In genomic region chr15:68277605-68278344, GRCh38 we compare ENCODE assay signal across 8 cellular contexts. TPM values are rescaled to one million over a fixed set of nuclear protein-coding genes. Genes with fewer than 3 reads are reported as not detected.
DNase-seq lines count a peak whose midpoint lies in the region; ATAC-seq, FAIRE-seq and TF ChIP-seq lines count a peak whose summit lies in the region.

Gene FEM1B (plus strand): TSS chr15:68277745. CDS start chr15:68278418, 673 bp downstream.

- DNase-seq in D721Med (ENCODE audit: insufficient read length, low spot score), result peak; percentile 82
- DNase-seq in HuH-7.5 (ENCODE audit: low spot score), result peak; percentile 87
- DNase-seq in activated CD8-positive, alpha-beta memory T cell treated with anti-CD3 and anti-CD28 coated beads, Interleukin-2, amount 50 U/mL, for 48 hours, result peak; percentile 93
- DNase-seq in endothelial cell (ENCODE audit: low spot score), result peak; percentile 78
- DNase-seq in midbrain (lab: John Stamatoyannopoulos, UW), result peak; percentile 94
- peak; percentile 72 to 79 for DNase-seq in stimulated activated CD8-positive, alpha-beta memory T cell treated with anti-CD3 and anti-CD28 coated beads, Interleukin-2, amount 100 ng/mL, for 1 hour (ENCODE audit: low read depth in 2 of 2)

- H3K4me2 ChIP-seq in OCI-LY3 (ENCODE audit: low read length), result peak within 1 kb of the TSS; percentile 94

- H3K4me3 ChIP-seq in OCI-LY3 (ENCODE audit: low read length), result peak within 1 kb of the TSS; percentile 95

- ATAC-seq in GM21526 (IDR thresholded peaks at IDR 0.05; ENCODE audit: low FRiP score, unreplicated experiment), result peak; percentile 76

- peaks cover 55% of the 10 kb centered on the region for H3K79me2 ChIP-seq in OCI-LY3 (ENCODE audit: low read length)

- no peaks in the 10 kb centered on the region for H3K36me3 Mint-ChIP-seq in endothelial cell (ENCODE audit: low read depth, unreplicated experiment)

- H3K9me3 Mint-ChIP-seq in endothelial cell (ENCODE audit: unreplicated experiment), result no peaks in the 10 kb centered on the region

- FAIRE-seq in D721Med (lab: Jason Lieb, UNC), result no peak

- peaks cover 2% of the 10 kb centered on the region for H3K27me3 Mint-ChIP-seq in endothelial cell (ENCODE audit: unreplicated experiment)

- H3K36me3 ChIP-seq in OCI-LY3 (replicated peaks; ENCODE audit: low read depth, low read length), result peaks cover 13% of the 10 kb centered on the region

- H4K20me1 ChIP-seq in OCI-LY3 (ENCODE audit: insufficient read depth, low read length), result peaks cover 38% of the 10 kb centered on the region

- peak within 1 kb of the TSS; percentile 86 for H3K9ac ChIP-seq in OCI-LY3 (ENCODE audit: low read length)

- H3K27ac Mint-ChIP-seq in endothelial cell (ENCODE audit: unreplicated experiment), result peak within 1 kb of the TSS; percentile 88

- H3K4me3 Mint-ChIP-seq in endothelial cell (ENCODE audit: unreplicated experiment), result peak within 1 kb of the TSS; percentile 99

- TF ChIP-seq CTCF in D721Med (IDR thresholded peaks at IDR 0.05; ENCODE audit: insufficient read depth, missing control alignments) (no peak), OCI-LY3 (IDR thresholded peaks at IDR 0.05; ENCODE audit: low read depth, low read length) (peak; percentile 33), endothelial cell (IDR thresholded peaks at IDR 0.05; ENCODE audit: unreplicated experiment) (no peak)

- H3K4me1 Mint-ChIP-seq in endothelial cell (ENCODE audit: unreplicated experiment), result peaks cover 66% of the 10 kb centered on the region

- H3K27ac ChIP-seq in OCI-LY3 (ENCODE audit: low read length), result peak within 1 kb of the TSS; percentile 90

- H2AFZ ChIP-seq in OCI-LY3 (ENCODE audit: low read depth, low read length), result peak within 1 kb of the TSS; percentile 90

- peaks cover 35% of the 10 kb centered on the region for H3K4me1 ChIP-seq in OCI-LY3 (ENCODE audit: low read length)

- no peaks in the 10 kb centered on the region for H3K27me3 ChIP-seq in OCI-LY3 (ENCODE audit: low read depth, low read length)

- no peaks in the 10 kb centered on the region for H3K9me3 ChIP-seq in OCI-LY3 (ENCODE audit: insufficient read depth, low read length)

RNA-seq across cellular contexts. Expression of gene FEM1B, which starts in this region (rescaled TPM):
- total RNA-seq in endothelial cell (ENCODE audit: unreplicated experiment), result 47.8 TPM

Comparison
In these comparisons a context has a peak if more than half of its experiments do, and no peak if none do; other contexts are left out.
1. Peak in every context shown above with its lines: DNase-seq, ATAC-seq, H3K4me3 ChIP-seq and H3K27ac ChIP-seq.